26 cellular contexts compared by ENCODE assay signal in the genomic region with DNA sequence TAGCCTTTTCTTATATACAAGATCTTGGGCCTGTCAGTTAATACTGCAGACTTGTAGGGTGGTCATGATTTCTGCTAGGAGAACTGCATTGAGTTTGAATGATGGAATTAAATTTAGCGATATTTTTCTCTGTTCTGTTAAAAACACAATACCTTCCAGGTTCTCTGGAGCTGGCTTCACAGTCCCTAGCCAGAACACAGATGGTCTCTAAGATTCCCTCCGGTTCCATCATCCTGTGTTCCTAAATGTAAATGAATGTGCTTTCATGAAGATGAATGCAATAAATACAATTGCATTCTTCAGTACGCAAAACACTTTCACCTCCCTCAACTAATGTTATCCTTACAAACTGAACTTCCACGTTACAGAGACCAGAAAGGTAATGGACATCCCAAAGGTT.
"Had no signal": no experiment of that assay in that cellular context is flagged by ENCODE, and none has a peak within 500 bp of the region (broad histone marks: within the 10 kb centered on the region; RNA-seq: fewer than 3 reads in every experiment).

No MANE protein-coding gene starts in this region.

- H3K27ac ChIP-seq: neural progenitor cell, ovary, parathyroid adenoma, psoas muscle, right lobe of liver, sigmoid colon, stomach, thoracic aorta, thyroid gland, tibial nerve, upper lobe of left lung, vagina had no signal

- H3K36me3 ChIP-seq: neural progenitor cell, ovary, right lobe of liver, sigmoid colon, stomach, thoracic aorta, thyroid gland, tibial nerve, upper lobe of left lung, vagina had no signal

- H3K27me3 ChIP-seq: neural progenitor cell, ovary, right lobe of liver, sigmoid colon, stomach, thyroid gland, tibial nerve, upper lobe of left lung, vagina had no signal

- H3K4me3 ChIP-seq: neural progenitor cell, ovary, psoas muscle, right lobe of liver, sigmoid colon, stomach, thoracic aorta, thyroid gland, tibial nerve, upper lobe of left lung, vagina had no signal

- H3K4me1 ChIP-seq: neural progenitor cell, parathyroid adenoma, psoas muscle, right lobe of liver, sigmoid colon, stomach, thyroid gland, tibial nerve, upper lobe of left lung, vagina had no signal

- DNase-seq: naive thymus-derived CD4-positive, alpha-beta T cell; natural killer cell; occipital lobe; ovary; posterior cingulate gyrus; psoas muscle; right cardiac atrium; right lobe of liver; sigmoid colon; small intestine; stimulated activated CD4-positive, alpha-beta T cell treated with anti-CD3 and anti-CD28 coated beads, Interleukin-15, amount 100 ng/mL, for 24 hours; stimulated activated CD4-positive, alpha-beta T cell treated with anti-CD3 and anti-CD28 coated beads, Interleukin-2, amount 100 ng/mL, for 24 hours; stimulated activated CD4-positive, alpha-beta T cell treated with anti-CD3 and anti-CD28 coated beads, Interleukin-2, amount 100 ng/mL, for 48 hours; stimulated activated CD4-positive, alpha-beta T cell treated with anti-CD3 and anti-CD28 coated beads, Interleukin-4, amount 100 ng/mL, for 4 hours; stimulated activated CD8-positive, alpha-beta memory T cell treated with anti-CD3 and anti-CD28 coated beads, Interleukin-4, amount 100 ng/mL, for 48 hours; stimulated activated naive B cell treated with anti-CD40 and anti-IgM and Interleukin-4, amounts not matched to agents 10 μg/mL and 1 μg/mL and 100 μg/mL, for 72 hours; stimulated activated naive CD4-positive, alpha-beta T cell treated with Interleukin-2 at 50 U/mL for 16 hours; stomach; thyroid gland; trophoblast cell; upper lobe of left lung had no signal

- H3K9me3 ChIP-seq: ovary, psoas muscle, right lobe of liver, sigmoid colon, stomach, thoracic aorta, thyroid gland, tibial nerve, upper lobe of left lung, vagina had no signal
